Comparison of ENCODE assay signal across 8 cellular contexts in genomic region chr4:166165829-166166420, GRCh38.
DNase-seq lines count a peak whose midpoint lies in the region; ATAC-seq and TF ChIP-seq lines count a peak whose summit lies in the region.

No MANE protein-coding gene starts in this region.

- H3K79me2 ChIP-seq in DOHH2 (ENCODE audit: control insufficient read depth, low read length), result no peaks in the 10 kb centered on the region

- TF ChIP-seq CTCF in DOHH2 (IDR thresholded peaks at IDR 0.05; ENCODE audit: low read depth, low read length, poor library complexity, severe bottlenecking), result peak; percentile 66
- peak; percentile 81 for TF ChIP-seq CTCF in left ventricle myocardium inferior (IDR thresholded peaks at IDR 0.05; ENCODE audit: borderline replicate concordance)

- no peaks in the 10 kb centered on the region for H3F3A ChIP-seq in DOHH2 (ENCODE audit: control insufficient read depth, insufficient read depth)

- no peaks in the 10 kb centered on the region for H3K9me2 ChIP-seq in DOHH2 (replicated peaks; ENCODE audit: control insufficient read depth, low read length)

- peak; percentile 99 for ATAC-seq in GM19397 (IDR thresholded peaks at IDR 0.05; ENCODE audit: unreplicated experiment)
- peak; percentile 96 for ATAC-seq in HG03280 (IDR thresholded peaks at IDR 0.05; ENCODE audit: unreplicated experiment)
- peak; percentile 76 for ATAC-seq in activated naive CD8-positive, alpha-beta T cell treated with anti-CD3 and anti-CD28 coated beads, Interleukin-2, amount 50 U/mL, for 24 hours

- H3K9me3 ChIP-seq in DOHH2 (ENCODE audit: control insufficient read depth, insufficient read depth, low read length), result no peaks in the 10 kb centered on the region
- peaks cover 2% of the 10 kb centered on the region for H3K9me3 ChIP-seq in left ventricle myocardium inferior (replicated peaks)

- DNase-seq in NCI-H2227 (lab: John Stamatoyannopoulos, UW; ENCODE audit: unreplicated experiment), result peak; percentile 66
- DNase-seq in activated naive CD8-positive, alpha-beta T cell treated with anti-CD3 and anti-CD28 coated beads, Interleukin-2, amount 50 U/mL, for 24 hours, result no peak
- no peak for DNase-seq in left ventricle myocardium inferior
- DNase-seq in skeletal muscle cell (ENCODE audit: low read depth), result peak; percentile 30
- DNase-seq in activated CD8-positive, alpha-beta memory T cell treated with anti-CD3 and anti-CD28 coated beads, Interleukin-2, amount 50 U/mL, for 48 hours, result no peak

- H3K4me3 ChIP-seq in DOHH2 (ENCODE audit: low read length) (no peak overlapping the region), left ventricle myocardium inferior (no peak overlapping the region), skeletal muscle cell (ENCODE audit: low read depth, low read length) (no peak overlapping the region)

- H3K4me1 Mint-ChIP-seq in activated naive CD8-positive, alpha-beta T cell treated with anti-CD3 and anti-CD28 coated beads, Interleukin-2, amount 50 U/mL, for 24 hours, result no peaks in the 10 kb centered on the region

- no peak overlapping the region for H3K4me2 ChIP-seq in DOHH2 (ENCODE audit: low read length)

- H3K4me1 ChIP-seq in DOHH2 (ENCODE audit: control insufficient read depth, low read length) (no peaks in the 10 kb centered on the region), left ventricle myocardium inferior (no peaks in the 10 kb centered on the region)

- no peaks in the 10 kb centered on the region for H3K36me3 ChIP-seq in DOHH2 (ENCODE audit: control insufficient read depth, low read length)
- no peaks in the 10 kb centered on the region for H3K36me3 ChIP-seq in left ventricle myocardium inferior

- no peaks in the 10 kb centered on the region for H3K27me3 Mint-ChIP-seq in activated naive CD8-positive, alpha-beta T cell treated with anti-CD3 and anti-CD28 coated beads, Interleukin-2, amount 50 U/mL, for 24 hours

- no peaks in the 10 kb centered on the region for H3K27me3 ChIP-seq in DOHH2 (ENCODE audit: control insufficient read depth, low read length)
- peaks cover 28% of the 10 kb centered on the region for H3K27me3 ChIP-seq in left ventricle myocardium inferior (ENCODE audit: low read depth)

- intact Hi-C loops in left ventricle myocardium inferior (cut with micrococcal nuclease), result no loop called here

- H3K36me3 Mint-ChIP-seq in activated naive CD8-positive, alpha-beta T cell treated with anti-CD3 and anti-CD28 coated beads, Interleukin-2, amount 50 U/mL, for 24 hours (ENCODE audit: low read depth), result no peaks in the 10 kb centered on the region

- H3K27ac ChIP-seq in DOHH2 (ENCODE audit: low read depth, low read length) (no peak overlapping the region), left ventricle myocardium inferior (replicated peaks) (no peak overlapping the region)

- H4K20me1 ChIP-seq in DOHH2 (ENCODE audit: control insufficient read depth, insufficient read depth, low read depth, low read length), result no peaks in the 10 kb centered on the region

- H3K4me3 Mint-ChIP-seq in activated naive CD8-positive, alpha-beta T cell treated with anti-CD3 and anti-CD28 coated beads, Interleukin-2, amount 50 U/mL, for 24 hours, result no peak overlapping the region

- no peak overlapping the region for H3K27ac Mint-ChIP-seq in activated naive CD8-positive, alpha-beta T cell treated with anti-CD3 and anti-CD28 coated beads, Interleukin-2, amount 50 U/mL, for 24 hours

- no peaks in the 10 kb centered on the region for H3K9me3 Mint-ChIP-seq in activated naive CD8-positive, alpha-beta T cell treated with anti-CD3 and anti-CD28 coated beads, Interleukin-2, amount 50 U/mL, for 24 hours

Comparison
In these comparisons a context has a peak if more than half of its experiments do, and no peak if none do; other contexts are left out.
1. DNase-seq: peak in NCI-H2227 (single experiment) and skeletal muscle cell (single experiment); none in activated naive CD8-positive, alpha-beta T cell treated with anti-CD3 and anti-CD28 coated beads, Interleukin-2, amount 50 U/mL, for 24 hours (single experiment), left ventricle myocardium inferior (single experiment) and activated CD8-positive, alpha-beta memory T cell treated with anti-CD3 and anti-CD28 coated beads, Interleukin-2, amount 50 U/mL, for 48 hours (single experiment).
2. Peak in every context shown above with its lines, with median percentiles within 50 percentile points of each other: ATAC-seq.